Comparison of ENCODE assay signal across 9 cellular contexts in the genomic region with DNA sequence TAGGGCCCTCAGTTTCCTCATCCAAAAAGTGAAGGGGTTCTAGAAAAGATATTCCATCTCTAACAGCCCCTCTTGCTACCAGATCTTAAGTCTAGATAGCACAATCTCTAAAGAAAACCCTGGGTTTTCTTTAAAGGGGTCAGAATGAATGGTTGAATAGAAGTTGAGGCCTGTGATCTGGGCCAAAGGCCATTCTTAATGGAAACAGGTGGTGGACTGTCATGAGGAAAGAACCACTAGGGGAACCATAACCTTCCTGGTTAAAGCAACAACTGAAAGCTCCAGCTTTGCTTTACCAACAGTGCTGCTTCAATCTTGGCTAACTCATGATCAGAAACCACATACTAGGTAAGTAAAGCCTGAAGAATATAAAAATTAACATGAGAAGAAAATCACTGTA. TPM values are rescaled to one million over a fixed set of nuclear protein-coding genes. Genes with fewer than 3 reads are reported as not detected.
DNase-seq lines count a peak whose midpoint lies in the region; ATAC-seq and TF ChIP-seq lines count a peak whose summit lies in the region.
"Had no signal": no experiment of that assay in that cellular context is flagged by ENCODE, and none has a peak within 500 bp of the region (broad histone marks: within the 10 kb centered on the region; RNA-seq: fewer than 3 reads in every experiment).

No MANE protein-coding gene starts in this region.

- H3K9me2 ChIP-seq in GM23248 (ENCODE audit: insufficient read depth), result no peaks in the 10 kb centered on the region

- peak; percentile 36 for TF ChIP-seq CTCF in CD14-positive monocyte (IDR thresholded peaks at IDR 0.05)
- peak; percentile 43 for TF ChIP-seq CTCF in fibroblast of villous mesenchyme (IDR thresholded peaks at IDR 0.05; ENCODE audit: insufficient read depth, low read depth, low read length)

- peak overlapping the region; percentile 93 for H3K9ac ChIP-seq in GM23248

- peak overlapping the region; percentile 83 to 98 for H3K4me3 Mint-ChIP-seq in CD14-positive monocyte
- H3K4me3 Mint-ChIP-seq in T-helper 1 cell treated with Interleukin-12 subunit alpha and Interleukin-12 subunit beta and Interleukin-4 antibody, amounts not matched to agents 30 μg/mL and 1 μg/mL, for 36 hours, result peak overlapping the region; percentile 99
- peak overlapping the region; percentile 99 for H3K4me3 Mint-ChIP-seq in stimulated activated effector memory CD8-positive, alpha-beta T cell treated with anti-CD3 and anti-CD28 coated beads, Interleukin-12 subunit alpha, Interleukin-12 subunit beta, amount 100 ng/mL, for 72 hours

- H3K4me2 ChIP-seq in GM23248 (ENCODE audit: unreplicated experiment), result peak overlapping the region; percentile 79

- intact Hi-C loops in CD14-positive monocyte (cut with micrococcal nuclease), result loop anchor here (5.0 kb wide), 3 partner anchors 34 to 54 kb away; no protein-coding TSS in a partner anchor

- peaks cover 49% of the 10 kb centered on the region for H3K4me1 Mint-ChIP-seq in CD14-positive monocyte
- H3K4me1 Mint-ChIP-seq in T-helper 1 cell treated with Interleukin-12 subunit alpha and Interleukin-12 subunit beta and Interleukin-4 antibody, amounts not matched to agents 30 μg/mL and 1 μg/mL, for 36 hours (ENCODE audit: low read depth), result peaks cover 41% of the 10 kb centered on the region
- H3K4me1 Mint-ChIP-seq in stimulated activated effector memory CD8-positive, alpha-beta T cell treated with anti-CD3 and anti-CD28 coated beads, Interleukin-12 subunit alpha, Interleukin-12 subunit beta, amount 100 ng/mL, for 72 hours, result peaks cover 44% of the 10 kb centered on the region

- peak overlapping the region; percentile 84 for H3K27ac ChIP-seq in GM23248
- H3K27ac ChIP-seq: SJCRH30 had no signal

- peaks cover 26% of the 10 kb centered on the region; the same call in 1 of the 2 replicates for H4K20me1 ChIP-seq in GM23248 (ENCODE audit: insufficient read depth)

- peaks cover 0 to 2% (median 0%) of the 10 kb centered on the region in 7 donors for H3K9me3 Mint-ChIP-seq in CD14-positive monocyte
- no peaks in the 10 kb centered on the region for H3K9me3 Mint-ChIP-seq in T-helper 1 cell treated with Interleukin-12 subunit alpha and Interleukin-12 subunit beta and Interleukin-4 antibody, amounts not matched to agents 30 μg/mL and 1 μg/mL, for 36 hours
- no peaks in the 10 kb centered on the region for H3K9me3 Mint-ChIP-seq in stimulated activated effector memory CD8-positive, alpha-beta T cell treated with anti-CD3 and anti-CD28 coated beads, Interleukin-12 subunit alpha, Interleukin-12 subunit beta, amount 100 ng/mL, for 72 hours

- H3K4me1 ChIP-seq in GM23248 (ENCODE audit: insufficient read depth), result peaks cover 27% of the 10 kb centered on the region

- H3K27me3 ChIP-seq in GM23248 (replicated peaks; ENCODE audit: insufficient read depth), result no peaks in the 10 kb centered on the region
- H3K27me3 ChIP-seq: SJCRH30 had no signal

- H3K4me3 ChIP-seq in GM23248, result peak overlapping the region; percentile 97
- H3K4me3 ChIP-seq in fibroblast of villous mesenchyme (ENCODE audit: low read depth, low read length), result peak overlapping the region; percentile 95

- H3K9me3 ChIP-seq in GM23248 (ENCODE audit: low read depth), result no peaks in the 10 kb centered on the region
- H3K9me3 ChIP-seq: SJCRH30 had no signal

- ATAC-seq in stimulated activated effector memory CD8-positive, alpha-beta T cell treated with anti-CD3 and anti-CD28 coated beads, Interleukin-12 subunit alpha, Interleukin-12 subunit beta, amount 100 ng/mL, for 72 hours, result no peak
- ATAC-seq in GM19467 (IDR thresholded peaks at IDR 0.05; ENCODE audit: unreplicated experiment) (no peak), GM21619 (IDR thresholded peaks at IDR 0.05; ENCODE audit: unreplicated experiment) (no peak)

- no peaks in the 10 kb centered on the region for H3K27me3 Mint-ChIP-seq in CD14-positive monocyte (ENCODE audit: low read depth in 3 of 3)
- no peaks in the 10 kb centered on the region for H3K27me3 Mint-ChIP-seq in T-helper 1 cell treated with Interleukin-12 subunit alpha and Interleukin-12 subunit beta and Interleukin-4 antibody, amounts not matched to agents 30 μg/mL and 1 μg/mL, for 36 hours (ENCODE audit: low read depth)

- no peak overlapping the region for H2AFZ ChIP-seq in GM23248

- in situ Hi-C loops in GM23248 (cut with MboI), result no loop called here

- peaks cover 11% of the 10 kb centered on the region in 2 donors for H3K36me3 Mint-ChIP-seq in CD14-positive monocyte
- peaks cover 18% of the 10 kb centered on the region for H3K36me3 Mint-ChIP-seq in T-helper 1 cell treated with Interleukin-12 subunit alpha and Interleukin-12 subunit beta and Interleukin-4 antibody, amounts not matched to agents 30 μg/mL and 1 μg/mL, for 36 hours (ENCODE audit: low read depth)
- H3K36me3 Mint-ChIP-seq in stimulated activated effector memory CD8-positive, alpha-beta T cell treated with anti-CD3 and anti-CD28 coated beads, Interleukin-12 subunit alpha, Interleukin-12 subunit beta, amount 100 ng/mL, for 72 hours, result peaks cover 60% of the 10 kb centered on the region

- H3K27ac Mint-ChIP-seq in CD14-positive monocyte, result peak overlapping the region; percentile 95 to 99 (median 99)
- H3K27ac Mint-ChIP-seq in T-helper 1 cell treated with Interleukin-12 subunit alpha and Interleukin-12 subunit beta and Interleukin-4 antibody, amounts not matched to agents 30 μg/mL and 1 μg/mL, for 36 hours, result peak overlapping the region; percentile 96
- peak overlapping the region; percentile 97 for H3K27ac Mint-ChIP-seq in stimulated activated effector memory CD8-positive, alpha-beta T cell treated with anti-CD3 and anti-CD28 coated beads, Interleukin-12 subunit alpha, Interleukin-12 subunit beta, amount 100 ng/mL, for 72 hours

- DNase-seq in CD14-positive monocyte (ENCODE audit: low spot score), result no peak
- peak; percentile 64 for DNase-seq in GM23248
- peak; percentile 36 for DNase-seq in fibroblast of villous mesenchyme (ENCODE audit: low read depth)
- DNase-seq in stimulated activated effector memory CD8-positive, alpha-beta T cell treated with anti-CD3 and anti-CD28 coated beads, Interleukin-12 subunit alpha, Interleukin-12 subunit beta, amount 100 ng/mL, for 72 hours (ENCODE audit: low spot score in 2 of 2), result no peak
- no peak for DNase-seq in NCI-H774 (lab: John Stamatoyannopoulos, UW)

- H3K36me3 ChIP-seq in GM23248 (ENCODE audit: low read depth), result no peaks in the 10 kb centered on the region

- peaks cover 66% of the 10 kb centered on the region for H3K79me2 ChIP-seq in GM23248 (ENCODE audit: insufficient read depth)

- H3F3A ChIP-seq in GM23248 (ENCODE audit: insufficient read depth), result peaks cover 22% of the 10 kb centered on the region

RNA-seq across cellular contexts. Expression of a gene that starts 1.8 kb away (rescaled TPM):
- polyA plus RNA-seq in CD14-positive monocyte (10 to 100 TPM; 27.2 to 39.9 TPM), GM23248 (2016; fragmentation: Nextera tagmentation; extraction: Ambion mirVana) (51.7 and 52.0 TPM in 2 replicates)
- 70.9 and 71.6 TPM in 2 replicates for total RNA-seq in GM23248 (2014; rRNA removed; shearing (Covaris generic))
- total RNA-seq in fibroblast of villous mesenchyme, result 124 and 128 TPM in 2 replicates

RNA-seq across cellular contexts. Expression of a gene that starts 14.3 kb away (rescaled TPM):
- 10 to 100 TPM; 83.3 to 87.8 TPM for polyA plus RNA-seq in CD14-positive monocyte
- 68.7 and 90.2 TPM in 2 replicates for total RNA-seq in GM23248 (2014; rRNA removed; shearing (Covaris generic))
- polyA plus RNA-seq in GM23248 (2016; fragmentation: Nextera tagmentation; extraction: Ambion mirVana), result 78.4 and 82.2 TPM in 2 replicates
- total RNA-seq in fibroblast of villous mesenchyme, result 66.7 and 71.7 TPM in 2 replicates

RNA-seq across cellular contexts. Expression of a gene that starts 27.7 kb away (rescaled TPM):
- polyA plus RNA-seq in CD14-positive monocyte, result 10 to 100 TPM; 13.8 to 16.9 TPM
- total RNA-seq in GM23248 (2014; rRNA removed; shearing (Covaris generic)), result 26.6 and 35.5 TPM in 2 replicates
- 16.8 and 18.4 TPM in 2 replicates for polyA plus RNA-seq in GM23248 (2016; fragmentation: Nextera tagmentation; extraction: Ambion mirVana)
- total RNA-seq in fibroblast of villous mesenchyme, result 18.7 and 24.2 TPM in 2 replicates

RNA-seq across cellular contexts. Expression of a gene that starts 27.8 kb away (rescaled TPM):
- polyA plus RNA-seq in CD14-positive monocyte (100 to 1,000 TPM; 104 to 107 TPM), GM23248 (2016; fragmentation: Nextera tagmentation; extraction: Ambion mirVana) (74.4 and 84.6 TPM in 2 replicates)
- total RNA-seq in GM23248 (2014; rRNA removed; shearing (Covaris generic)), result 52.5 and 80.8 TPM in 2 replicates
- 66.1 and 70.5 TPM in 2 replicates for total RNA-seq in fibroblast of villous mesenchyme

RNA-seq across cellular contexts. Expression of a gene that starts 35.4 kb away (rescaled TPM):
- polyA plus RNA-seq in CD14-positive monocyte (not detected), GM23248 (2016; fragmentation: Nextera tagmentation; extraction: Ambion mirVana) (not detected in 2 replicates)
- not detected in 2 replicates for total RNA-seq in GM23248 (2014; rRNA removed; shearing (Covaris generic))
- not detected in 2 replicates for total RNA-seq in fibroblast of villous mesenchyme

Comparison
In these comparisons a context has a peak if more than half of its experiments do, and no peak if none do; other contexts are left out.
1. DNase-seq: peak in GM23248 (single experiment) and fibroblast of villous mesenchyme (single experiment); none in CD14-positive monocyte (single experiment), stimulated activated effector memory CD8-positive, alpha-beta T cell treated with anti-CD3 and anti-CD28 coated beads, Interleukin-12 subunit alpha, Interleukin-12 subunit beta, amount 100 ng/mL, for 72 hours (0 of 2) and NCI-H774 (single experiment).
2. Peak in every context shown above with its lines, with median percentiles within 50 percentile points of each other: H3K27ac Mint-ChIP-seq and H3K4me3 Mint-ChIP-seq.